Comparison of ENCODE assay signal across 18 cellular contexts in genomic region chr22:45192701-45193187, GRCh38. TPM values are rescaled to one million over a fixed set of nuclear protein-coding genes. Genes with fewer than 3 reads are reported as not detected.
DNase-seq lines count a peak whose midpoint lies in the region; ATAC-seq and TF ChIP-seq lines count a peak whose summit lies in the region.
"Had no signal": no experiment of that assay in that cellular context is flagged by ENCODE, and none has a peak within 500 bp of the region (broad histone marks: within the 10 kb centered on the region; RNA-seq: fewer than 3 reads in every experiment).

No MANE protein-coding gene starts in this region.

- H3F3A ChIP-seq in neural progenitor cell (ENCODE audit: low read depth) = peaks cover 22% of the 10 kb centered on the region

- H3K36me3 Mint-ChIP-seq in neural progenitor cell = peaks cover 2% of the 10 kb centered on the region

- peak; percentile 84 for DNase-seq in ELF-1 (ENCODE audit: low read depth, low spot score)
- DNase-seq in choroid plexus epithelial cell (ENCODE audit: low read depth) = no peak
- peak; percentile 68 for DNase-seq in neural progenitor cell (ENCODE audit: low spot score)
- no peak for DNase-seq in body of pancreas
- DNase-seq in NCI-H524 treated with DMSO at 0.1 percent for 48 hours (lab: John Stamatoyannopoulos, UW) = no peak
- no peak for DNase-seq in NCI-H2227 treated with DMSO at 0.1 percent for 48 hours (lab: John Stamatoyannopoulos, UW)
- DNase-seq in NCI-H446 (lab: John Stamatoyannopoulos, UW) = no peak
- DNase-seq: activated naive CD8-positive, alpha-beta T cell treated with anti-CD3 and anti-CD28 coated beads, Interleukin-2, amount 50 U/mL, for 24 hours; colonic mucosa; COR-L47; mammary epithelial cell; NCI-H1048; NCI-H2171; PC-3; stimulated activated naive CD4-positive, alpha-beta T cell treated with Interleukin-2 at 50 U/mL for 16 hours; SW 1271 had no signal

- TF ChIP-seq CTCF in choroid plexus epithelial cell (conservative IDR thresholded peaks at IDR 0.05; ENCODE audit: low read depth, low read length) = peak; percentile 38
- peak; percentile 44 for TF ChIP-seq CTCF in neural progenitor cell (IDR thresholded peaks at IDR 0.05)
- no peak for TF ChIP-seq CTCF in body of pancreas (IDR thresholded peaks at IDR 0.05)

- peaks cover 2% of the 10 kb centered on the region for H3K27me3 Mint-ChIP-seq in neural progenitor cell (ENCODE audit: insufficient read depth, low read depth)
- H3K27me3 Mint-ChIP-seq: activated naive CD8-positive, alpha-beta T cell treated with anti-CD3 and anti-CD28 coated beads, Interleukin-2, amount 50 U/mL, for 24 hours had no signal

- no peaks in the 10 kb centered on the region for H3K79me2 ChIP-seq in neural progenitor cell (ENCODE audit: low read depth)

- 37 to 57% methylated on average over 10 to 13 of the region's 13 CpGs for WGBS in body of pancreas, 2 donors

- H2AFZ ChIP-seq in neural progenitor cell (replicated peaks) = no peak overlapping the region

- H3K9me3 ChIP-seq in HUES48 (ENCODE audit: control insufficient read depth, insufficient read depth, low read length) (no peaks in the 10 kb centered on the region), neural progenitor cell (ENCODE audit: low read depth) (no peaks in the 10 kb centered on the region), body of pancreas (no peaks in the 10 kb centered on the region)
- H3K9me3 ChIP-seq: colonic mucosa had no signal

- no peaks in the 10 kb centered on the region for H3K9me3 Mint-ChIP-seq in neural progenitor cell
- H3K9me3 Mint-ChIP-seq: activated naive CD8-positive, alpha-beta T cell treated with anti-CD3 and anti-CD28 coated beads, Interleukin-2, amount 50 U/mL, for 24 hours had no signal

- H3K27ac Mint-ChIP-seq in neural progenitor cell = no peak overlapping the region
- H3K27ac Mint-ChIP-seq: activated naive CD8-positive, alpha-beta T cell treated with anti-CD3 and anti-CD28 coated beads, Interleukin-2, amount 50 U/mL, for 24 hours had no signal

- no peak for TF ChIP-seq POLR2A in body of pancreas (IDR thresholded peaks at IDR 0.05)

- H3K4me3 ChIP-seq in HUES48 (ENCODE audit: low read depth, low read length) (no peak overlapping the region), choroid plexus epithelial cell (ENCODE audit: low read depth, low read length) (no peak overlapping the region), neural progenitor cell (no peak overlapping the region), body of pancreas (no peak overlapping the region)
- H3K4me3 ChIP-seq: colonic mucosa had no signal

- no peak for ATAC-seq in body of pancreas
- ATAC-seq: activated naive CD8-positive, alpha-beta T cell treated with anti-CD3 and anti-CD28 coated beads, Interleukin-2, amount 50 U/mL, for 24 hours; esophagus mucosa; PC-3 had no signal

- intact Hi-C loops in body of pancreas (cut with DNase I) = no loop called here

- H3K27me3 ChIP-seq in HUES48 (ENCODE audit: control insufficient read depth, insufficient read depth, low read length) (no peaks in the 10 kb centered on the region), neural progenitor cell (no peaks in the 10 kb centered on the region), body of pancreas (no peaks in the 10 kb centered on the region)
- H3K27me3 ChIP-seq: colonic mucosa had no signal

- H3K4me1 ChIP-seq in HUES48 (ENCODE audit: control insufficient read depth, insufficient read depth, low read length) = peaks cover 17% of the 10 kb centered on the region
- peaks cover 10% of the 10 kb centered on the region for H3K4me1 ChIP-seq in neural progenitor cell
- no peaks in the 10 kb centered on the region for H3K4me1 ChIP-seq in body of pancreas
- H3K4me1 ChIP-seq: colonic mucosa had no signal

- no peak overlapping the region for H3K4me3 Mint-ChIP-seq in neural progenitor cell
- H3K4me3 Mint-ChIP-seq: activated naive CD8-positive, alpha-beta T cell treated with anti-CD3 and anti-CD28 coated beads, Interleukin-2, amount 50 U/mL, for 24 hours had no signal

- H3K9ac ChIP-seq in HUES48 (ENCODE audit: low read depth, low read length) (no peak overlapping the region), neural progenitor cell (no peak overlapping the region)

- peaks cover 20% of the 10 kb centered on the region for H4K20me1 ChIP-seq in neural progenitor cell (ENCODE audit: low read depth)

- H3K27ac ChIP-seq in HUES48 (ENCODE audit: low read depth, low read length) (peak overlapping the region; percentile 29), neural progenitor cell (no peak overlapping the region), body of pancreas (no peak overlapping the region)
- H3K27ac ChIP-seq: colonic mucosa had no signal

- H3K4me2 ChIP-seq in neural progenitor cell = no peak overlapping the region

- H3K36me3 ChIP-seq in HUES48 (ENCODE audit: control insufficient read depth, insufficient read depth, low read length) = peaks cover 10% of the 10 kb centered on the region; the same call in 1 of the 2 replicates
- no peaks in the 10 kb centered on the region for H3K36me3 ChIP-seq in neural progenitor cell
- H3K36me3 ChIP-seq in body of pancreas (replicated peaks in 1 of 2; ENCODE audit: insufficient read depth in 1 of 2, low read depth in 2 of 2) = peaks cover 0 to 9% of the 10 kb centered on the region in 2 donors
- H3K36me3 ChIP-seq: colonic mucosa had no signal

- H3K4me1 Mint-ChIP-seq in neural progenitor cell = peaks cover 21% of the 10 kb centered on the region
- H3K4me1 Mint-ChIP-seq: activated naive CD8-positive, alpha-beta T cell treated with anti-CD3 and anti-CD28 coated beads, Interleukin-2, amount 50 U/mL, for 24 hours had no signal

RNA-seq across cellular contexts. Expression of gene NUP50, which starts 29.0 kb away (rescaled TPM):
- total RNA-seq in neural progenitor cell (ENCODE audit: low replicate concordance) (87.2 and 96.8 TPM in 2 replicates), body of pancreas (10 to 100 TPM; 39.2 to 43.1 TPM)

RNA-seq across cellular contexts. Expression of gene KIAA0930, which starts 48.0 kb away (rescaled TPM):
- total RNA-seq in neural progenitor cell (ENCODE audit: low replicate concordance) = 15.0 and 36.7 TPM in 2 replicates
- total RNA-seq in body of pancreas = 10 to 100 TPM; 14.2 to 17.9 TPM

Comparison
In these comparisons a context has a peak if more than half of its experiments do, and no peak if none do; other contexts are left out.
1. DNase-seq: peak in ELF-1 (single experiment) and neural progenitor cell (single experiment); none in choroid plexus epithelial cell (single experiment), body of pancreas (0 of 4), NCI-H524 treated with DMSO at 0.1 percent for 48 hours (single experiment), NCI-H2227 treated with DMSO at 0.1 percent for 48 hours (single experiment) and NCI-H446 (0 of 2).
2. CTCF ChIP-seq: peak in choroid plexus epithelial cell (single experiment) and neural progenitor cell (single experiment); none in body of pancreas (0 of 7).